ENCODE assay signal across 17 cellular contexts in the genomic region with DNA sequence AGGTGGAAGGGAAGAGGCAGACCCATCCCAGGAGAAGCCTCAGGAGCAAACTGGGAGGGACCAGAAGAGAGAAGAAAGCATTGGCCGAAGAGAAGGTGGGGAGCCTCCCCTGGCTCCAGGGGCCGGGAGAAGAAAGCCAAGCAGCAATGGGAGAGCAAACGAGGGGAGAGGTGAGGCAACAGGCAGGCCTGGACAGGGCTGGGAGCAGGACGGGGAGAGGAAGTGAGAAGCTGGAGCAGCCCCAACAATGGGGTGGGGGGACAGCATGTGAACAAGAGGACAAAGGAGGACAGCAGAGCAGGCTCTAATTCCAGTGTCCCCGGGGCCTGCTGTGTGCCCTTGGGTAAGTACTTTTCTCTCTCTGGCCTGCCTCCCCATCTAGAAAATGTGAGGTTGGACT.
"Had no signal": no experiment of that assay in that cellular context is flagged by ENCODE, and none has a peak within 500 bp of the region (broad histone marks: within the 10 kb centered on the region; RNA-seq: fewer than 3 reads in every experiment).

No MANE protein-coding gene starts in this region.

- H3K4me1 Mint-ChIP-seq: activated CD4-positive, alpha-beta T cell treated with anti-CD3 and anti-CD28 coated beads, Interleukin-2, amount 10 ng/mL, durations not matched to agents 24 days and 14 days; activated naive CD8-positive, alpha-beta T cell treated with anti-CD3 and anti-CD28 coated beads, Interleukin-2, amount 10 ng/mL, durations not matched to agents 7 days and 5 days; immature natural killer cell; neural progenitor cell had no signal

- ATAC-seq: activated CD8-positive, alpha-beta T cell treated with anti-CD3 and anti-CD28 coated beads, Interleukin-2, amount 10 ng/mL, durations not matched to agents 7 days and 5 days; naive thymus-derived CD4-positive, alpha-beta T cell had no signal

- H3K4me1 ChIP-seq: neural progenitor cell had no signal

- H3K4me3 Mint-ChIP-seq: activated CD4-positive, alpha-beta T cell treated with anti-CD3 and anti-CD28 coated beads, Interleukin-2, amount 10 ng/mL, durations not matched to agents 24 days and 14 days; activated CD8-positive, alpha-beta T cell treated with anti-CD3 and anti-CD28 coated beads, Interleukin-2, amount 10 ng/mL, durations not matched to agents 7 days and 5 days; activated naive CD8-positive, alpha-beta T cell treated with anti-CD3 and anti-CD28 coated beads, Interleukin-2, amount 10 ng/mL, durations not matched to agents 7 days and 5 days; immature natural killer cell; naive thymus-derived CD4-positive, alpha-beta T cell; neural progenitor cell had no signal

- H3K36me3 ChIP-seq: neural progenitor cell, ovary, tibial artery had no signal

- DNase-seq: activated CD4-positive, alpha-beta T cell treated with anti-CD3 and anti-CD28 coated beads, Interleukin-2, amount 10 ng/mL, durations not matched to agents 24 days and 14 days; activated CD8-positive, alpha-beta T cell treated with anti-CD3 and anti-CD28 coated beads, Interleukin-2, amount 10 ng/mL, durations not matched to agents 7 days and 5 days; activated naive CD8-positive, alpha-beta T cell treated with anti-CD3 and anti-CD28 coated beads, Interleukin-2, amount 10 ng/mL, durations not matched to agents 7 days and 5 days; amygdala; central memory CD4-positive, alpha-beta T cell; cortex of kidney; immature natural killer cell; mesendoderm; ovary; stimulated activated CD8-positive, alpha-beta memory T cell treated with anti-CD3 and anti-CD28 coated beads, Interleukin-4, amount 100 ng/mL, for 48 hours; stimulated activated naive CD4-positive, alpha-beta T cell treated with Interleukin-2 at 50 U/mL for 16 hours; T-helper 1 cell; T1000 had no signal

- H3K36me3 Mint-ChIP-seq: activated naive CD8-positive, alpha-beta T cell treated with anti-CD3 and anti-CD28 coated beads, Interleukin-2, amount 10 ng/mL, durations not matched to agents 7 days and 5 days; immature natural killer cell; naive thymus-derived CD4-positive, alpha-beta T cell; neural progenitor cell had no signal

- H3K27ac ChIP-seq: neural progenitor cell, ovary, tibial artery had no signal

- H3K4me2 ChIP-seq: neural progenitor cell had no signal

- H3K9ac ChIP-seq: neural progenitor cell had no signal

- H3K27ac Mint-ChIP-seq: activated CD4-positive, alpha-beta T cell treated with anti-CD3 and anti-CD28 coated beads, Interleukin-2, amount 10 ng/mL, durations not matched to agents 24 days and 14 days; activated CD8-positive, alpha-beta T cell treated with anti-CD3 and anti-CD28 coated beads, Interleukin-2, amount 10 ng/mL, durations not matched to agents 7 days and 5 days; activated naive CD8-positive, alpha-beta T cell treated with anti-CD3 and anti-CD28 coated beads, Interleukin-2, amount 10 ng/mL, durations not matched to agents 7 days and 5 days; immature natural killer cell; naive thymus-derived CD4-positive, alpha-beta T cell; neural progenitor cell had no signal

- FAIRE-seq: endometrium had no signal

- H3K9me3 ChIP-seq: ovary, tibial artery had no signal

- H2AFZ ChIP-seq: neural progenitor cell had no signal

- H3K27me3 ChIP-seq: ovary had no signal

- H3K4me3 ChIP-seq: neural progenitor cell, ovary, tibial artery had no signal

- H3K9me3 Mint-ChIP-seq: activated CD4-positive, alpha-beta T cell treated with anti-CD3 and anti-CD28 coated beads, Interleukin-2, amount 10 ng/mL, durations not matched to agents 24 days and 14 days; activated naive CD8-positive, alpha-beta T cell treated with anti-CD3 and anti-CD28 coated beads, Interleukin-2, amount 10 ng/mL, durations not matched to agents 7 days and 5 days; immature natural killer cell; naive thymus-derived CD4-positive, alpha-beta T cell; neural progenitor cell had no signal
